Comparison of ENCODE assay signal across 1 cellular context in genomic region chr10:114857922-114858629, GRCh38.
TF ChIP-seq lines count a peak whose summit lies in the region.

No MANE protein-coding gene starts in this region.

TF ChIP-seq in SK-N-SH, 30 proteins besides CTCF, POLR2A, EP300 and RAD21 (continued from another document):
- no peak for TF ChIP-seq POLR2AphosphoS5 (IDR thresholded peaks at IDR 0.05; ENCODE audit: low read depth, low read length)
- no peak for TF ChIP-seq MXI1 (IDR thresholded peaks at IDR 0.05; ENCODE audit: low read depth, low read length)
- TF ChIP-seq RXRA (IDR thresholded peaks at IDR 0.05; ENCODE audit: borderline replicate concordance, low read depth): no peak
- no peak for TF ChIP-seq JUND (IDR thresholded peaks at IDR 0.05)
- TF ChIP-seq GABPA (IDR thresholded peaks at IDR 0.05; ENCODE audit: low read depth): no peak
- no peak for TF ChIP-seq TAF1 (IDR thresholded peaks at IDR 0.05; ENCODE audit: borderline replicate concordance, low read depth, low read length)
- no peak for TF ChIP-seq FOXJ3 (CRISPR knock-in tag; IDR thresholded peaks at IDR 0.05)
- no peak for TF ChIP-seq USF1 (IDR thresholded peaks at IDR 0.05; ENCODE audit: borderline replicate concordance, low read depth)
- no peak for TF ChIP-seq REST (IDR thresholded peaks at IDR 0.05; ENCODE audit: low read depth, low read length)
- no peak for TF ChIP-seq PBX3 (IDR thresholded peaks at IDR 0.05)
- no peak for TF ChIP-seq EZH2phosphoT487 (IDR thresholded peaks at IDR 0.05; ENCODE audit: borderline replicate concordance, low read depth)
- no peak for TF ChIP-seq RCOR1 (IDR thresholded peaks at IDR 0.05; ENCODE audit: low read length)
- TF ChIP-seq FOSL2 (IDR thresholded peaks at IDR 0.05; ENCODE audit: borderline replicate concordance, low read depth): no peak
- TF ChIP-seq RFX5 (IDR thresholded peaks at IDR 0.05; ENCODE audit: low read length): no peak
TF ChIP-seq in SK-N-SH: peak in this region for 0.
